ENCODE assay signal across 37 cellular contexts in genomic region chr11:96782632-96783031, GRCh38.
"Had no signal": no experiment of that assay in that cellular context is flagged by ENCODE, and none has a peak within 500 bp of the region (broad histone marks: within the 10 kb centered on the region; RNA-seq: fewer than 3 reads in every experiment).

No MANE protein-coding gene starts in this region.

- H3K4me3 ChIP-seq: adrenal gland, body of pancreas, breast epithelium, cardiac muscle cell had no signal

- H3K4me1 ChIP-seq: adrenal gland, body of pancreas, breast epithelium had no signal

- H3K27ac ChIP-seq: adrenal gland, body of pancreas, brain microvascular endothelial cell, breast epithelium, cardiac muscle cell, VCaP had no signal

- H3K4me3 Mint-ChIP-seq: activated B cell treated with CpG ODN at 0.5 μM for 24 hours; activated CD4-positive, alpha-beta memory T cell treated with anti-CD3 and anti-CD28 coated beads, Interleukin-2, amount 10 ng/mL, durations not matched to agents 7 days and 5 days; activated CD4-positive, alpha-beta T cell treated with anti-CD3 and anti-CD28 coated beads, Interleukin-2, amount 10 ng/mL, durations not matched to agents 7 days and 5 days; activated CD8-positive, alpha-beta T cell treated with anti-CD3 and anti-CD28 coated beads, Interleukin-2, amount 10 ng/mL, durations not matched to agents 7 days and 5 days; activated naive CD4-positive, alpha-beta T cell treated with anti-CD3 and anti-CD28 coated beads for 36 hours; activated naive CD8-positive, alpha-beta T cell treated with anti-CD3 and anti-CD28 coated beads for 36 hours; activated T-cell treated with anti-CD3 and anti-CD28 coated beads, Interleukin-2, amount 50 U/mL, for 4 hours; activated T-cell treated with anti-CD3 and anti-CD28 coated beads, Interleukin-2, amount 50 U/mL, for 72 hours; activated T-helper 1 cell treated with anti-CD3 and anti-CD28 coated beads, Interleukin-12 subunit alpha, Interleukin-12 subunit beta, Interleukin-2, Interleukin-4 antibody, amounts not matched to agents 30 ng/mL and 10 ng/mL and 1 ng/mL, durations not matched to agents 14 hours and 24 hours and 36 hours; activated T-helper 17 cell treated with anti-CD3 and anti-CD28 coated beads, Interleukin-2, amount 50 U/mL, for 72 hours; central memory CD8-positive, alpha-beta T cell; T-helper 1 cell treated with Interleukin-12 subunit alpha and Interleukin-12 subunit beta and Interleukin-4 antibody, amounts not matched to agents 30 μg/mL and 1 μg/mL, for 36 hours; T-helper 2 cell treated with Interferon-gamma antibody and Interleukin-4, amounts not matched to agents 5 μg/mL and 100 μg/mL, for 36 hours had no signal

- H3K9me3 Mint-ChIP-seq: activated B cell treated with CpG ODN at 0.5 μM for 24 hours; activated CD4-positive, alpha-beta memory T cell treated with anti-CD3 and anti-CD28 coated beads, Interleukin-2, amount 10 ng/mL, durations not matched to agents 7 days and 5 days; activated CD4-positive, alpha-beta T cell treated with anti-CD3 and anti-CD28 coated beads, Interleukin-2, amount 10 ng/mL, durations not matched to agents 7 days and 5 days; activated naive CD4-positive, alpha-beta T cell treated with anti-CD3 and anti-CD28 coated beads for 36 hours; activated naive CD8-positive, alpha-beta T cell treated with anti-CD3 and anti-CD28 coated beads for 36 hours; activated T-helper 1 cell treated with anti-CD3 and anti-CD28 coated beads, Interleukin-12 subunit alpha, Interleukin-12 subunit beta, Interleukin-2, Interleukin-4 antibody, amounts not matched to agents 30 ng/mL and 10 ng/mL and 1 ng/mL, durations not matched to agents 14 hours and 24 hours and 36 hours; T-helper 1 cell treated with Interleukin-12 subunit alpha and Interleukin-12 subunit beta and Interleukin-4 antibody, amounts not matched to agents 30 μg/mL and 1 μg/mL, for 36 hours; T-helper 2 cell treated with Interferon-gamma antibody and Interleukin-4, amounts not matched to agents 5 μg/mL and 100 μg/mL, for 36 hours had no signal

- H3K36me3 Mint-ChIP-seq: activated naive CD4-positive, alpha-beta T cell treated with anti-CD3 and anti-CD28 coated beads, Interleukin-2, amount 50 U/mL, for 72 hours; activated naive CD8-positive, alpha-beta T cell treated with anti-CD3 and anti-CD28 coated beads for 36 hours had no signal

- ATAC-seq: activated CD8-positive, alpha-beta T cell treated with anti-CD3 and anti-CD28 coated beads, Interleukin-2, amount 10 ng/mL, durations not matched to agents 7 days and 5 days; activated naive CD4-positive, alpha-beta T cell treated with anti-CD3 and anti-CD28 coated beads, Interleukin-2, amount 50 U/mL, for 72 hours; activated T-cell treated with anti-CD3 and anti-CD28 coated beads, Interleukin-2, amount 50 U/mL, for 4 hours; activated T-cell treated with anti-CD3 and anti-CD28 coated beads, Interleukin-2, amount 50 U/mL, for 72 hours; activated T-helper 17 cell treated with anti-CD3 and anti-CD28 coated beads, Interleukin-2, amount 50 U/mL, for 72 hours; body of pancreas had no signal

- H3K27me3 Mint-ChIP-seq: activated B cell treated with CpG ODN at 0.5 μM for 24 hours; activated CD4-positive, alpha-beta memory T cell treated with anti-CD3 and anti-CD28 coated beads, Interleukin-2, amount 10 ng/mL, durations not matched to agents 7 days and 5 days; activated CD4-positive, alpha-beta T cell treated with anti-CD3 and anti-CD28 coated beads, Interleukin-2, amount 10 ng/mL, durations not matched to agents 7 days and 5 days; activated naive CD8-positive, alpha-beta T cell treated with anti-CD3 and anti-CD28 coated beads for 36 hours; activated T-helper 17 cell treated with anti-CD3 and anti-CD28 coated beads, Interleukin-2, amount 50 U/mL, for 72 hours; central memory CD8-positive, alpha-beta T cell had no signal

- H3K4me1 Mint-ChIP-seq: activated B cell treated with CpG ODN at 0.5 μM for 24 hours; activated CD4-positive, alpha-beta memory T cell treated with anti-CD3 and anti-CD28 coated beads, Interleukin-2, amount 10 ng/mL, durations not matched to agents 7 days and 5 days; activated CD4-positive, alpha-beta T cell treated with anti-CD3 and anti-CD28 coated beads, Interleukin-2, amount 10 ng/mL, durations not matched to agents 7 days and 5 days; activated naive CD8-positive, alpha-beta T cell treated with anti-CD3 and anti-CD28 coated beads for 36 hours; activated T-helper 17 cell treated with anti-CD3 and anti-CD28 coated beads, Interleukin-2, amount 50 U/mL, for 72 hours; central memory CD8-positive, alpha-beta T cell had no signal

- H3K27ac Mint-ChIP-seq: activated B cell treated with CpG ODN at 0.5 μM for 24 hours; activated CD4-positive, alpha-beta memory T cell treated with anti-CD3 and anti-CD28 coated beads, Interleukin-2, amount 10 ng/mL, durations not matched to agents 7 days and 5 days; activated CD4-positive, alpha-beta T cell treated with anti-CD3 and anti-CD28 coated beads, Interleukin-2, amount 10 ng/mL, durations not matched to agents 7 days and 5 days; activated CD8-positive, alpha-beta T cell treated with anti-CD3 and anti-CD28 coated beads, Interleukin-2, amount 10 ng/mL, durations not matched to agents 7 days and 5 days; activated naive CD4-positive, alpha-beta T cell treated with anti-CD3 and anti-CD28 coated beads for 36 hours; activated naive CD4-positive, alpha-beta T cell treated with anti-CD3 and anti-CD28 coated beads, Interleukin-2, amount 50 U/mL, for 72 hours; activated naive CD8-positive, alpha-beta T cell treated with anti-CD3 and anti-CD28 coated beads for 36 hours; activated T-cell treated with anti-CD3 and anti-CD28 coated beads, Interleukin-2, amount 50 U/mL, for 72 hours; activated T-helper 1 cell treated with anti-CD3 and anti-CD28 coated beads, Interleukin-12 subunit alpha, Interleukin-12 subunit beta, Interleukin-2, Interleukin-4 antibody, amounts not matched to agents 30 ng/mL and 10 ng/mL and 1 ng/mL, durations not matched to agents 14 hours and 24 hours and 36 hours; activated T-helper 17 cell treated with anti-CD3 and anti-CD28 coated beads, Interleukin-2, amount 50 U/mL, for 72 hours; T-helper 1 cell treated with Interleukin-12 subunit alpha and Interleukin-12 subunit beta and Interleukin-4 antibody, amounts not matched to agents 30 μg/mL and 1 μg/mL, for 36 hours; T-helper 2 cell treated with Interferon-gamma antibody and Interleukin-4, amounts not matched to agents 5 μg/mL and 100 μg/mL, for 36 hours had no signal

- H3K36me3 ChIP-seq: adrenal gland, brain microvascular endothelial cell, breast epithelium, cardiac muscle cell had no signal

- DNase-seq: activated B cell treated with CpG ODN at 0.5 μM for 24 hours; activated CD4-positive, alpha-beta memory T cell treated with anti-CD3 and anti-CD28 coated beads, Interleukin-2, amount 10 ng/mL, durations not matched to agents 7 days and 5 days; activated CD4-positive, alpha-beta T cell treated with anti-CD3 and anti-CD28 coated beads for 48 hours; activated CD4-positive, alpha-beta T cell treated with anti-CD3 and anti-CD28 coated beads, Interleukin-2, amount 10 ng/mL, durations not matched to agents 7 days and 5 days; activated CD4-positive, alpha-beta T cell treated with anti-CD3 and anti-CD28 coated beads, Interleukin-2, amount 50 U/mL, for 48 hours; activated CD4-positive, CD25-positive, alpha-beta regulatory T cell treated with anti-CD3 and anti-CD28 coated beads, Interleukin-2, amount 50 U/mL, for 72 hours; activated CD8-positive, alpha-beta memory T cell treated with anti-CD3 and anti-CD28 coated beads, Interleukin-2, amount 50 U/mL, for 4 hours; activated CD8-positive, alpha-beta T cell treated with anti-CD3 and anti-CD28 coated beads, Interleukin-2, amount 10 ng/mL, durations not matched to agents 7 days and 5 days; activated effector memory CD4-positive, alpha-beta T cell treated with anti-CD3 and anti-CD28 coated beads, Interleukin-2, amount 50 U/mL, for 16 hours; activated gamma-delta T cell treated with Interleukin-2 at 50 U/mL for 16 hours; activated naive CD4-positive, alpha-beta T cell; activated naive CD4-positive, alpha-beta T cell treated with anti-CD3 and anti-CD28 coated beads for 36 hours; activated naive CD4-positive, alpha-beta T cell treated with anti-CD3 and anti-CD28 coated beads, Interleukin-2, amount 50 U/mL, for 16 hours; activated naive CD8-positive, alpha-beta T cell treated with anti-CD3 and anti-CD28 coated beads for 36 hours; activated T-cell treated with anti-CD3 and anti-CD28 coated beads for 4 hours; activated T-cell treated with anti-CD3 and anti-CD28 coated beads, Interleukin-2, amount 50 U/mL, for 1 hour; activated T-cell treated with anti-CD3 and anti-CD28 coated beads, Interleukin-2, amount 50 U/mL, for 4 hours; activated T-cell treated with anti-CD3 and anti-CD28 coated beads, Interleukin-2, amount 50 U/mL, for 72 hours; adrenal gland; amniotic stem cell; aorta; body of pancreas; brain microvascular endothelial cell; caudate nucleus; cerebellar nuclear complex; T-helper 1 cell; T-helper 2 cell; T-helper 9 cell had no signal

- H3K9me3 ChIP-seq: adrenal gland, body of pancreas, breast epithelium had no signal

- H3K27me3 ChIP-seq: adrenal gland, body of pancreas, brain microvascular endothelial cell, breast epithelium, cardiac muscle cell had no signal
